Comparison of ENCODE assay signal across 23 cellular contexts in genomic region chr15:65362491-65362890, GRCh38. TPM values are rescaled to one million over a fixed set of nuclear protein-coding genes. Genes with fewer than 3 reads are reported as not detected.
"Had no signal": no experiment of that assay in that cellular context is flagged by ENCODE, and none has a peak within 500 bp of the region (broad histone marks: within the 10 kb centered on the region; RNA-seq: fewer than 3 reads in every experiment).

No MANE protein-coding gene starts in this region.

- H3K27ac Mint-ChIP-seq: nephron; stimulated activated memory B cell treated with anti-CD40 and anti-IgM and Interleukin-4, amounts not matched to agents 10 μg/mL and 1 μg/mL and 100 μg/mL, for 72 hours; stimulated activated naive CD8-positive, alpha-beta T cell treated with anti-CD3 and anti-CD28 coated beads, Interleukin-15, Interleukin-2, amounts not matched to agents 100 ng/mL and 50 ng/mL, for 24 hours had no signal

- H3K4me2 ChIP-seq: hepatocyte had no signal

- DNase-seq: effector memory CD4-positive, alpha-beta T cell; gastrocnemius medialis; head of caudate nucleus; left colon; mesendoderm; naive B cell; right cardiac atrium; stimulated activated CD4-positive, alpha-beta T cell treated with anti-CD3 and anti-CD28 coated beads, Interleukin-15, amount 100 ng/mL, for 24 hours; stimulated activated CD4-positive, alpha-beta T cell treated with anti-CD3 and anti-CD28 coated beads, Interleukin-1b, Interleukin-23, amount 100 ng/mL, for 48 hours; stimulated activated CD4-positive, alpha-beta T cell treated with anti-CD3 and anti-CD28 coated beads, Interleukin-4, amount 100 ng/mL, for 24 hours; tibial artery had no signal

- H3K4me3 ChIP-seq: esophagus muscularis mucosa, gastrocnemius medialis, hepatocyte, tibial artery had no signal

- H3K36me3 Mint-ChIP-seq: naive B cell; stimulated activated memory B cell treated with anti-CD40 and anti-IgM and Interleukin-4, amounts not matched to agents 10 μg/mL and 1 μg/mL and 100 μg/mL, for 72 hours had no signal

- H3K4me3 Mint-ChIP-seq: naive B cell; nephron; stimulated activated memory B cell treated with anti-CD40 and anti-IgM and Interleukin-4, amounts not matched to agents 10 μg/mL and 1 μg/mL and 100 μg/mL, for 72 hours; stimulated activated naive CD8-positive, alpha-beta T cell treated with anti-CD3 and anti-CD28 coated beads, Interleukin-15, Interleukin-2, amounts not matched to agents 100 ng/mL and 50 ng/mL, for 24 hours had no signal

- H3K36me3 ChIP-seq: esophagus muscularis mucosa, gastrocnemius medialis, neutrophil, tibial artery had no signal

- H3K9me3 Mint-ChIP-seq: naive B cell; nephron; stimulated activated memory B cell treated with anti-CD40 and anti-IgM and Interleukin-4, amounts not matched to agents 10 μg/mL and 1 μg/mL and 100 μg/mL, for 72 hours; stimulated activated naive CD8-positive, alpha-beta T cell treated with anti-CD3 and anti-CD28 coated beads, Interleukin-15, Interleukin-2, amounts not matched to agents 100 ng/mL and 50 ng/mL, for 24 hours had no signal

- H3K9me3 ChIP-seq: esophagus muscularis mucosa, gastrocnemius medialis, neutrophil, tibial artery had no signal

- H3K4me1 ChIP-seq: esophagus muscularis mucosa, gastrocnemius medialis, tibial artery had no signal

- H3K27me3 ChIP-seq: gastrocnemius medialis, hepatocyte had no signal

- H3K4me1 Mint-ChIP-seq: stimulated activated memory B cell treated with anti-CD40 and anti-IgM and Interleukin-4, amounts not matched to agents 10 μg/mL and 1 μg/mL and 100 μg/mL, for 72 hours had no signal

- ATAC-seq: gastrocnemius medialis; left colon; right cardiac atrium; stimulated activated memory B cell treated with anti-CD40 and anti-IgM and Interleukin-4, amounts not matched to agents 10 μg/mL and 1 μg/mL and 100 μg/mL, for 72 hours had no signal

- H2AFZ ChIP-seq: hepatocyte had no signal

- H3K79me2 ChIP-seq: hepatocyte had no signal

- H3K27ac ChIP-seq: epithelial cell of prostate, esophagus muscularis mucosa, gastrocnemius medialis, hepatocyte, neutrophil, tibial artery had no signal

RNA-seq across cellular contexts. Expression of gene IGDCC3, which starts 15.3 kb away (rescaled TPM):
- total RNA-seq: gastrocnemius medialis, lung microvascular endothelial cell had no signal
- polyA plus RNA-seq: liver had no signal

RNA-seq across cellular contexts. Expression of gene RNU5B-1, which starts 58.0 kb away (rescaled TPM):
- total RNA-seq: esophagus muscularis mucosa, fibroblast of villous mesenchyme, gastrocnemius medialis, hepatocyte, kidney epithelial cell, left colon, liver, lung microvascular endothelial cell, ureter had no signal
- polyA plus RNA-seq: hepatocyte, liver, right cardiac atrium had no signal
